In the genomic region with DNA sequence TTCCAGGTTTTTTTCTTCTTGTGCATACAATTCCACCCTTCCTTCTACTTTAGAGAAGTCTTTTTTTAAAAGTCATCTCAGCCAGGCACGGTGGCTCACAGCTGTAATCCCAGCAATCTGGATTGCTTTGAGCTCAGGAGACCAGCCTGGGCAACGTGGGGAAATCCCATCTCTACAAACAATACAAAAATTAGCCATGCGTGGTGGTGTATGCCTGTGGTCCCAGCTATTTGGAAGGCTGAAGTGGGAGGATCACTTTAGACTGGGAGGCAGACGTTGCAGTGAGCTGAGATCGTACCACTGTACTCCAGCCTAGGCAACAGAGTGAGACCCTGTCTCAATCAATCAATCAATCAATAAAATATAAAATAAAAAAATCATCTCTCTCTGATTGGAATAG, we compare ENCODE assay signal across 19 cellular contexts. TPM values are rescaled to one million over a fixed set of nuclear protein-coding genes. Genes with fewer than 3 reads are reported as not detected.
DNase-seq lines count a peak whose midpoint lies in the region; ATAC-seq and TF ChIP-seq lines count a peak whose summit lies in the region.
"Had no signal": no experiment of that assay in that cellular context is flagged by ENCODE, and none has a peak within 500 bp of the region (broad histone marks: within the 10 kb centered on the region; RNA-seq: fewer than 3 reads in every experiment).

No MANE protein-coding gene starts in this region.

- no peak for ATAC-seq in activated T-helper 17 cell treated with anti-CD3 and anti-CD28 coated beads, Interleukin-2, amount 50 U/mL, for 72 hours (replicated peaks)
- ATAC-seq: activated CD8-positive, alpha-beta memory T cell treated with anti-CD3 and anti-CD28 coated beads, Interleukin-2, amount 10 ng/mL, durations not matched to agents 7 days and 5 days; left colon; mucosa of descending colon had no signal

- no peak overlapping the region for H3K4me3 ChIP-seq in thyroid gland (replicated peaks in 1 of 3)
- H3K4me3 ChIP-seq: colonic mucosa, mucosa of descending colon, right lobe of liver, SK-N-MC had no signal

- no peaks in the 10 kb centered on the region for H3K4me1 Mint-ChIP-seq in activated T-helper 17 cell treated with anti-CD3 and anti-CD28 coated beads, Interleukin-2, amount 50 U/mL, for 72 hours
- peaks cover 26% of the 10 kb centered on the region for H3K4me1 Mint-ChIP-seq in activated T-helper 2 cell treated with anti-CD3 and anti-CD28 coated beads, Interferon-gamma antibody, Interleukin-2, Interleukin-4, amounts not matched to agents 10 μg/mL and 5 μg/mL and 100 μg/mL, durations not matched to agents 14 hours and 24 hours and 36 hours (ENCODE audit: low read depth)

- no peaks in the 10 kb centered on the region for H3K36me3 Mint-ChIP-seq in activated T-helper 17 cell treated with anti-CD3 and anti-CD28 coated beads, Interleukin-2, amount 50 U/mL, for 72 hours (ENCODE audit: low read depth)
- H3K36me3 Mint-ChIP-seq in activated T-helper 2 cell treated with anti-CD3 and anti-CD28 coated beads, Interferon-gamma antibody, Interleukin-2, Interleukin-4, amounts not matched to agents 10 μg/mL and 5 μg/mL and 100 μg/mL, durations not matched to agents 14 hours and 24 hours and 36 hours (ENCODE audit: low read depth), result peaks cover 31% of the 10 kb centered on the region

- no peaks in the 10 kb centered on the region for H3K27me3 ChIP-seq in thyroid gland
- H3K27me3 ChIP-seq: colonic mucosa, right lobe of liver had no signal

- peak; percentile 12 for DNase-seq in NCI-H82 (lab: John Stamatoyannopoulos, UW)
- no peak for DNase-seq in NCI-H82 treated with DMSO at 0.1 percent for 48 hours (lab: John Stamatoyannopoulos, UW; ENCODE audit: unreplicated experiment)
- peak; percentile 5 for DNase-seq in KBM-7
- peak; percentile 82 for DNase-seq in glomerular visceral epithelial cell (ENCODE audit: extremely low spot score)
- peak; percentile 45 to 59 for DNase-seq in thyroid gland
- no peak for DNase-seq in activated T-helper 2 cell treated with anti-CD3 and anti-CD28 coated beads, Interferon-gamma antibody, Interleukin-2, Interleukin-4, amounts not matched to agents 10 μg/mL and 5 μg/mL and 100 μg/mL, durations not matched to agents 14 hours and 24 hours and 36 hours (ENCODE audit: low spot score)
- DNase-seq in Ammon's horn (ENCODE audit: low spot score), result no peak
- DNase-seq: activated CD8-positive, alpha-beta memory T cell treated with anti-CD3 and anti-CD28 coated beads, Interleukin-2, amount 10 ng/mL, durations not matched to agents 7 days and 5 days; activated naive CD4-positive, alpha-beta T cell treated with Interleukin-2 at 50 U/mL for 16 hours; colonic mucosa; KG1; left colon; mucosa of descending colon; NCI-H226; nucleus accumbens; right lobe of liver; T-helper 9 cell had no signal

- no peak for TF ChIP-seq POLR2A in thyroid gland (IDR thresholded peaks at IDR 0.05)

- no peaks in the 10 kb centered on the region for H3K9me3 Mint-ChIP-seq in activated T-helper 17 cell treated with anti-CD3 and anti-CD28 coated beads, Interleukin-2, amount 50 U/mL, for 72 hours
- H3K9me3 Mint-ChIP-seq in activated T-helper 2 cell treated with anti-CD3 and anti-CD28 coated beads, Interferon-gamma antibody, Interleukin-2, Interleukin-4, amounts not matched to agents 10 μg/mL and 5 μg/mL and 100 μg/mL, durations not matched to agents 14 hours and 24 hours and 36 hours, result no peaks in the 10 kb centered on the region

- H3K27ac ChIP-seq in thyroid gland, result no peak overlapping the region
- H3K27ac ChIP-seq: colonic mucosa, right lobe of liver, SK-N-MC had no signal

- no peaks in the 10 kb centered on the region for H3K9me3 ChIP-seq in thyroid gland
- H3K9me3 ChIP-seq: colonic mucosa, mucosa of descending colon, right lobe of liver had no signal

- H3K27ac Mint-ChIP-seq in activated T-helper 17 cell treated with anti-CD3 and anti-CD28 coated beads, Interleukin-2, amount 50 U/mL, for 72 hours, result no peak overlapping the region
- no peak overlapping the region for H3K27ac Mint-ChIP-seq in activated T-helper 2 cell treated with anti-CD3 and anti-CD28 coated beads, Interferon-gamma antibody, Interleukin-2, Interleukin-4, amounts not matched to agents 10 μg/mL and 5 μg/mL and 100 μg/mL, durations not matched to agents 14 hours and 24 hours and 36 hours
- H3K27ac Mint-ChIP-seq: activated CD8-positive, alpha-beta memory T cell treated with anti-CD3 and anti-CD28 coated beads, Interleukin-2, amount 10 ng/mL, durations not matched to agents 7 days and 5 days had no signal

- intact Hi-C loops in thyroid gland (cut with DNase I), result no loop called here
- intact Hi-C loops in activated T-helper 2 cell treated with anti-CD3 and anti-CD28 coated beads, Interferon-gamma antibody, Interleukin-2, Interleukin-4, amounts not matched to agents 10 μg/mL and 5 μg/mL and 100 μg/mL, durations not matched to agents 14 hours and 24 hours and 36 hours (cut with micrococcal nuclease), result no loop called here

- H3K4me3 Mint-ChIP-seq in activated T-helper 17 cell treated with anti-CD3 and anti-CD28 coated beads, Interleukin-2, amount 50 U/mL, for 72 hours, result no peak overlapping the region
- H3K4me3 Mint-ChIP-seq in activated T-helper 2 cell treated with anti-CD3 and anti-CD28 coated beads, Interferon-gamma antibody, Interleukin-2, Interleukin-4, amounts not matched to agents 10 μg/mL and 5 μg/mL and 100 μg/mL, durations not matched to agents 14 hours and 24 hours and 36 hours (ENCODE audit: low read depth), result no peak overlapping the region
- H3K4me3 Mint-ChIP-seq: activated CD8-positive, alpha-beta memory T cell treated with anti-CD3 and anti-CD28 coated beads, Interleukin-2, amount 10 ng/mL, durations not matched to agents 7 days and 5 days had no signal

- WGBS in thyroid gland, 2 donors, result 32 to 36% methylated on average over 5 of the region's 5 CpGs

- no peaks in the 10 kb centered on the region for H3K27me3 Mint-ChIP-seq in activated T-helper 17 cell treated with anti-CD3 and anti-CD28 coated beads, Interleukin-2, amount 50 U/mL, for 72 hours
- H3K27me3 Mint-ChIP-seq in activated T-helper 2 cell treated with anti-CD3 and anti-CD28 coated beads, Interferon-gamma antibody, Interleukin-2, Interleukin-4, amounts not matched to agents 10 μg/mL and 5 μg/mL and 100 μg/mL, durations not matched to agents 14 hours and 24 hours and 36 hours (ENCODE audit: low read depth), result no peaks in the 10 kb centered on the region
- H3K27me3 Mint-ChIP-seq: activated CD8-positive, alpha-beta memory T cell treated with anti-CD3 and anti-CD28 coated beads, Interleukin-2, amount 10 ng/mL, durations not matched to agents 7 days and 5 days had no signal

- TF ChIP-seq CTCF in thyroid gland (IDR thresholded peaks at IDR 0.05), result no peak

- no peaks in the 10 kb centered on the region for H3K36me3 ChIP-seq in thyroid gland
- H3K36me3 ChIP-seq: colonic mucosa had no signal

- peaks cover 11 to 12% of the 10 kb centered on the region in 2 donors for H3K4me1 ChIP-seq in thyroid gland
- H3K4me1 ChIP-seq: colonic mucosa had no signal

- in situ Hi-C loops in KBM-7 (cut with MboI; ENCODE audit: low pct_unique_long_range_greater_than_20kb, low sequenced_read_pairs), result no loop called here

RNA-seq across cellular contexts. Expression of a gene that starts 14.8 kb away (rescaled TPM):
- 1 to 10 TPM; 2.1 to 4.1 (median 3.3) TPM for total RNA-seq in thyroid gland
- 1 to 10 TPM; 6.1 to 6.5 TPM for total RNA-seq in activated T-helper 17 cell treated with anti-CD3 and anti-CD28 coated beads, Interleukin-2, amount 50 U/mL, for 72 hours
- 15.0 and 17.4 TPM in 2 replicates for total RNA-seq in activated T-helper 2 cell treated with anti-CD3 and anti-CD28 coated beads, Interferon-gamma antibody, Interleukin-2, Interleukin-4, amounts not matched to agents 10 μg/mL and 5 μg/mL and 100 μg/mL, durations not matched to agents 14 hours and 24 hours and 36 hours

Comparison
In these comparisons a context has a peak if more than half of its experiments do, and no peak if none do; other contexts are left out.
1. DNase-seq: peak in NCI-H82 (single experiment), KBM-7 (single experiment), glomerular visceral epithelial cell (single experiment) and thyroid gland (2 of 2); none in NCI-H82 treated with DMSO at 0.1 percent for 48 hours (single experiment), activated T-helper 2 cell treated with anti-CD3 and anti-CD28 coated beads, Interferon-gamma antibody, Interleukin-2, Interleukin-4, amounts not matched to agents 10 μg/mL and 5 μg/mL and 100 μg/mL, durations not matched to agents 14 hours and 24 hours and 36 hours (single experiment) and Ammon's horn (single experiment).